7 cellular contexts compared by ENCODE assay signal in genomic region chr14:98688446-98688845, GRCh38.
"Had no signal": no experiment of that assay in that cellular context is flagged by ENCODE, and none has a peak within 500 bp of the region (broad histone marks: within the 10 kb centered on the region; RNA-seq: fewer than 3 reads in every experiment).

No MANE protein-coding gene starts in this region.

- DNase-seq: GM23248, GOT3, H7, HFFc6 had no signal

- H3K27me3 Mint-ChIP-seq: IgD-negative memory B cell had no signal

- H3K9me3 ChIP-seq: HAP-1 had no signal

- H3K4me3 Mint-ChIP-seq: HFFc6, IgD-negative memory B cell had no signal

- H3K27ac ChIP-seq: GM23248, HL-60 had no signal

- H3K4me1 Mint-ChIP-seq: IgD-negative memory B cell had no signal

- H3K4me1 ChIP-seq: HAP-1 had no signal

- H3K36me3 ChIP-seq: HAP-1 had no signal

- H3K36me3 Mint-ChIP-seq: IgD-negative memory B cell had no signal

- H3K27ac Mint-ChIP-seq: HFFc6, IgD-negative memory B cell had no signal

- H3K4me3 ChIP-seq: GM23248, HAP-1 had no signal
